30 cellular contexts compared by ENCODE assay signal in genomic region chr6:164359036-164359435, GRCh38.
"Had no signal": no experiment of that assay in that cellular context is flagged by ENCODE, and none has a peak within 500 bp of the region (broad histone marks: within the 10 kb centered on the region; RNA-seq: fewer than 3 reads in every experiment).

No MANE protein-coding gene starts in this region.

- H3K36me3 Mint-ChIP-seq: activated CD8-positive, alpha-beta memory T cell treated with anti-CD3 and anti-CD28 coated beads, Interleukin-2, amount 10 ng/mL, durations not matched to agents 7 days and 5 days; activated naive CD4-positive, alpha-beta T cell treated with anti-CD3 and anti-CD28 coated beads, Interleukin-2, amount 10 ng/mL, durations not matched to agents 7 days and 5 days; activated naive CD4-positive, alpha-beta T cell treated with anti-CD3 and anti-CD28 coated beads, Interleukin-2, amount 50 U/mL, for 24 hours; activated naive CD8-positive, alpha-beta T cell; activated naive CD8-positive, alpha-beta T cell treated with anti-CD3 and anti-CD28 coated beads, Interleukin-2, amount 10 ng/mL, durations not matched to agents 7 days and 5 days; T-cell had no signal

- H3K4me1 ChIP-seq: body of pancreas, breast epithelium had no signal

- H3K4me1 Mint-ChIP-seq: activated B cell treated with CpG ODN at 0.5 μM for 24 hours; activated CD4-positive, alpha-beta memory T cell treated with anti-CD3 and anti-CD28 coated beads, Interleukin-2, amount 10 ng/mL, durations not matched to agents 7 days and 5 days; activated CD4-positive, alpha-beta T cell treated with anti-CD3 and anti-CD28 coated beads, Interleukin-2, amount 10 ng/mL, durations not matched to agents 7 days and 5 days; activated CD8-positive, alpha-beta memory T cell treated with anti-CD3 and anti-CD28 coated beads, Interleukin-2, amount 10 ng/mL, durations not matched to agents 7 days and 5 days; activated naive CD4-positive, alpha-beta T cell treated with anti-CD3 and anti-CD28 coated beads, Interleukin-2, amount 10 ng/mL, durations not matched to agents 7 days and 5 days; activated naive CD4-positive, alpha-beta T cell treated with anti-CD3 and anti-CD28 coated beads, Interleukin-2, amount 50 U/mL, for 24 hours; activated naive CD8-positive, alpha-beta T cell treated with anti-CD3 and anti-CD28 coated beads, Interleukin-2, amount 10 ng/mL, durations not matched to agents 7 days and 5 days; activated naive CD8-positive, alpha-beta T cell treated with anti-CD3 and anti-CD28 coated beads, Interleukin-2, amount 50 U/mL, for 24 hours; T-cell; T-helper 17 cell had no signal

- H3K27ac Mint-ChIP-seq: activated B cell treated with CpG ODN at 0.5 μM for 24 hours; activated CD4-positive, alpha-beta memory T cell treated with anti-CD3 and anti-CD28 coated beads, Interleukin-2, amount 10 ng/mL, durations not matched to agents 7 days and 5 days; activated CD4-positive, alpha-beta T cell treated with anti-CD3 and anti-CD28 coated beads, Interleukin-2, amount 10 ng/mL, durations not matched to agents 7 days and 5 days; activated CD8-positive, alpha-beta memory T cell treated with anti-CD3 and anti-CD28 coated beads, Interleukin-2, amount 10 ng/mL, durations not matched to agents 7 days and 5 days; activated CD8-positive, alpha-beta T cell treated with anti-CD3 and anti-CD28 coated beads, Interleukin-2, amount 10 ng/mL, durations not matched to agents 7 days and 5 days; activated naive CD4-positive, alpha-beta T cell treated with anti-CD3 and anti-CD28 coated beads, Interleukin-2, amount 10 ng/mL, durations not matched to agents 7 days and 5 days; activated naive CD4-positive, alpha-beta T cell treated with anti-CD3 and anti-CD28 coated beads, Interleukin-2, amount 50 U/mL, for 24 hours; activated naive CD8-positive, alpha-beta T cell; activated naive CD8-positive, alpha-beta T cell treated with anti-CD3 and anti-CD28 coated beads, Interleukin-2, amount 10 ng/mL, durations not matched to agents 7 days and 5 days; activated naive CD8-positive, alpha-beta T cell treated with anti-CD3 and anti-CD28 coated beads, Interleukin-2, amount 50 U/mL, for 24 hours; activated T-cell treated with anti-CD3 and anti-CD28 coated beads, Interleukin-2, amount 50 U/mL, for 24 hours; activated T-helper 2 cell treated with anti-CD3 and anti-CD28 coated beads, Interferon-gamma antibody, Interleukin-2, Interleukin-4, amounts not matched to agents 10 μg/mL and 5 μg/mL and 100 μg/mL, durations not matched to agents 14 hours and 24 hours and 36 hours; T-cell; T-helper 17 cell had no signal

- H3K27ac ChIP-seq: body of pancreas, brain microvascular endothelial cell, breast epithelium, VCaP had no signal

- H3K36me3 ChIP-seq: brain microvascular endothelial cell, breast epithelium had no signal

- H3K27me3 ChIP-seq: body of pancreas, brain microvascular endothelial cell, breast epithelium had no signal

- H3K9me3 ChIP-seq: body of pancreas had no signal

- H3K4me3 ChIP-seq: body of pancreas, breast epithelium had no signal

- H3K27me3 Mint-ChIP-seq: activated B cell treated with CpG ODN at 0.5 μM for 24 hours; activated CD4-positive, alpha-beta memory T cell treated with anti-CD3 and anti-CD28 coated beads, Interleukin-2, amount 10 ng/mL, durations not matched to agents 7 days and 5 days; activated CD4-positive, alpha-beta T cell treated with anti-CD3 and anti-CD28 coated beads, Interleukin-2, amount 10 ng/mL, durations not matched to agents 7 days and 5 days; activated CD8-positive, alpha-beta memory T cell treated with anti-CD3 and anti-CD28 coated beads, Interleukin-2, amount 10 ng/mL, durations not matched to agents 7 days and 5 days; activated naive CD4-positive, alpha-beta T cell treated with anti-CD3 and anti-CD28 coated beads, Interleukin-2, amount 10 ng/mL, durations not matched to agents 7 days and 5 days; activated naive CD4-positive, alpha-beta T cell treated with anti-CD3 and anti-CD28 coated beads, Interleukin-2, amount 50 U/mL, for 24 hours; activated naive CD8-positive, alpha-beta T cell; activated naive CD8-positive, alpha-beta T cell treated with anti-CD3 and anti-CD28 coated beads, Interleukin-2, amount 10 ng/mL, durations not matched to agents 7 days and 5 days; activated naive CD8-positive, alpha-beta T cell treated with anti-CD3 and anti-CD28 coated beads, Interleukin-2, amount 50 U/mL, for 24 hours; activated T-cell treated with anti-CD3 and anti-CD28 coated beads, Interleukin-2, amount 50 U/mL, for 24 hours; T-cell; T-helper 17 cell had no signal

- H3K4me3 Mint-ChIP-seq: activated B cell treated with CpG ODN at 0.5 μM for 24 hours; activated CD4-positive, alpha-beta memory T cell treated with anti-CD3 and anti-CD28 coated beads, Interleukin-2, amount 10 ng/mL, durations not matched to agents 7 days and 5 days; activated CD4-positive, alpha-beta T cell treated with anti-CD3 and anti-CD28 coated beads, Interleukin-2, amount 10 ng/mL, durations not matched to agents 7 days and 5 days; activated CD8-positive, alpha-beta memory T cell treated with anti-CD3 and anti-CD28 coated beads, Interleukin-2, amount 10 ng/mL, durations not matched to agents 7 days and 5 days; activated CD8-positive, alpha-beta T cell treated with anti-CD3 and anti-CD28 coated beads, Interleukin-2, amount 10 ng/mL, durations not matched to agents 7 days and 5 days; activated naive CD4-positive, alpha-beta T cell treated with anti-CD3 and anti-CD28 coated beads, Interleukin-2, amount 10 ng/mL, durations not matched to agents 7 days and 5 days; activated naive CD4-positive, alpha-beta T cell treated with anti-CD3 and anti-CD28 coated beads, Interleukin-2, amount 50 U/mL, for 24 hours; activated naive CD8-positive, alpha-beta T cell; activated naive CD8-positive, alpha-beta T cell treated with anti-CD3 and anti-CD28 coated beads, Interleukin-2, amount 10 ng/mL, durations not matched to agents 7 days and 5 days; activated naive CD8-positive, alpha-beta T cell treated with anti-CD3 and anti-CD28 coated beads, Interleukin-2, amount 50 U/mL, for 24 hours; activated T-cell treated with anti-CD3 and anti-CD28 coated beads, Interleukin-2, amount 50 U/mL, for 24 hours; T-cell; T-helper 17 cell had no signal

- DNase-seq: activated B cell treated with CpG ODN at 0.5 μM for 24 hours; activated CD4-positive, alpha-beta memory T cell treated with anti-CD3 and anti-CD28 coated beads, Interleukin-2, amount 10 ng/mL, durations not matched to agents 7 days and 5 days; activated CD4-positive, alpha-beta T cell treated with anti-CD3 and anti-CD28 coated beads for 4 hours; activated CD4-positive, alpha-beta T cell treated with anti-CD3 and anti-CD28 coated beads, Interleukin-2, amount 10 ng/mL, durations not matched to agents 7 days and 5 days; activated CD4-positive, alpha-beta T cell treated with anti-CD3 and anti-CD28 coated beads, Interleukin-2, amount 50 U/mL, for 48 hours; activated CD4-positive, CD25-positive, alpha-beta regulatory T cell treated with anti-CD3 and anti-CD28 coated beads, Interleukin-2, amount 50 U/mL, for 72 hours; activated CD8-positive, alpha-beta memory T cell treated with anti-CD3 and anti-CD28 coated beads for 24 hours; activated CD8-positive, alpha-beta memory T cell treated with anti-CD3 and anti-CD28 coated beads, Interleukin-2, amount 10 ng/mL, durations not matched to agents 7 days and 5 days; activated CD8-positive, alpha-beta memory T cell treated with anti-CD3 and anti-CD28 coated beads, Interleukin-2, amount 50 U/mL, for 48 hours; activated CD8-positive, alpha-beta T cell treated with anti-CD3 and anti-CD28 coated beads, Interleukin-2, amount 10 ng/mL, durations not matched to agents 7 days and 5 days; activated effector memory CD4-positive, alpha-beta T cell treated with Interleukin-2 at 50 U/mL for 16 hours; activated gamma-delta T cell; activated naive CD4-positive, alpha-beta T cell treated with anti-CD3 and anti-CD28 coated beads, Interleukin-2, amount 10 ng/mL, durations not matched to agents 7 days and 5 days; activated naive CD4-positive, alpha-beta T cell treated with Interleukin-2 at 50 U/mL for 16 hours; activated naive CD8-positive, alpha-beta T cell treated with anti-CD3 and anti-CD28 coated beads, Interleukin-2, amount 10 ng/mL, durations not matched to agents 7 days and 5 days; activated naive CD8-positive, alpha-beta T cell treated with anti-CD3 and anti-CD28 coated beads, Interleukin-2, amount 50 U/mL, for 24 hours; activated T-cell treated with anti-CD3 and anti-CD28 coated beads, Interleukin-2, amount 50 U/mL, for 24 hours; activated T-cell treated with anti-CD3 and anti-CD28 coated beads, Interleukin-2, amount 50 U/mL, for 48 hours; aorta; body of pancreas; brain microvascular endothelial cell; central memory CD4-positive, alpha-beta T cell; T-cell; T-helper 17 cell; T-helper 9 cell had no signal
